ENCODE assay signal across 1 cellular context in genomic region chr2:111702119-111702808, GRCh38.
TF ChIP-seq lines count a peak whose summit lies in the region.

No MANE protein-coding gene starts in this region.

TF ChIP-seq in HCT116, 20 proteins besides CTCF, POLR2A, EP300 and RAD21:
- TF ChIP-seq REST (IDR thresholded peaks at IDR 0.05; ENCODE audit: low read depth) (no peak), CBX3 (IDR thresholded peaks at IDR 0.05; ENCODE audit: low read depth) (no peak)
